Comparison of ENCODE assay signal across 11 cellular contexts in genomic region chr3:28171962-28172361, GRCh38.
DNase-seq lines count a peak whose midpoint lies in the region; ATAC-seq and TF ChIP-seq lines count a peak whose summit lies in the region.
"Had no signal": no experiment of that assay in that cellular context is flagged by ENCODE, and none has a peak within 500 bp of the region (broad histone marks: within the 10 kb centered on the region; RNA-seq: fewer than 3 reads in every experiment).

No MANE protein-coding gene starts in this region.

- H2AFZ ChIP-seq in H9 (ENCODE audit: low read length): no peak overlapping the region

- H3K23ac ChIP-seq in H9 (ENCODE audit: insufficient read length, low read depth, low read length): no peak overlapping the region

- no peak overlapping the region for H4K91ac ChIP-seq in H9 (ENCODE audit: insufficient read length, low read depth, low read length)

- no peak overlapping the region for H3K14ac ChIP-seq in H9 (ENCODE audit: insufficient read depth, low read length)

- H3K27me3 ChIP-seq in H9 (ENCODE audit: insufficient read depth, low read length): no peaks in the 10 kb centered on the region

- no peaks in the 10 kb centered on the region for H3K79me1 ChIP-seq in H9 (ENCODE audit: insufficient read depth, low read depth, low read length, poor library complexity, severe bottlenecking)

- H3K4me1 Mint-ChIP-seq in activated T-cell treated with anti-CD3 and anti-CD28 coated beads, Interleukin-2, amount 50 U/mL, for 72 hours (ENCODE audit: low read depth): peaks cover 21% of the 10 kb centered on the region
- peaks cover 4 to 7% of the 10 kb centered on the region in 2 donors for H3K4me1 Mint-ChIP-seq in stimulated activated naive B cell treated with anti-CD40 and anti-IgM and Interleukin-4, amounts not matched to agents 10 μg/mL and 1 μg/mL and 100 μg/mL, for 72 hours
- H3K4me1 Mint-ChIP-seq in H9: no peaks in the 10 kb centered on the region

- WGBS in H9 (ENCODE audit: extremely low coverage, insufficient read length, low lambda C conversion rate): no CpG with 5 or more reads among the region's 1 CpG

- H3K56ac ChIP-seq in H9 (ENCODE audit: insufficient read length, low read depth, low read length): no peak overlapping the region

- H3K27ac ChIP-seq in H9 (ENCODE audit: insufficient read length, low read depth, low read length): no peak overlapping the region
- H3K27ac ChIP-seq: HL-60 had no signal

- peak; percentile 80 to 84 for ATAC-seq in activated T-cell treated with anti-CD3 and anti-CD28 coated beads, Interleukin-2, amount 50 U/mL, for 72 hours (replicated peaks in 1 of 2)
- ATAC-seq in stimulated activated naive B cell treated with anti-CD40 and anti-IgM and Interleukin-4, amounts not matched to agents 10 μg/mL and 1 μg/mL and 100 μg/mL, for 72 hours (replicated peaks): peak; percentile 74 to 77
- ATAC-seq in HG03108 (IDR thresholded peaks at IDR 0.05; ENCODE audit: unreplicated experiment): no peak

- H2BK5ac ChIP-seq in H9 (ENCODE audit: insufficient read length, low read length): no peak overlapping the region

- H2AK5ac ChIP-seq in H9 (ENCODE audit: insufficient read length, low read length): no peak overlapping the region

- no peaks in the 10 kb centered on the region for H3K4me1 ChIP-seq in H9 (ENCODE audit: insufficient read depth, low read length)

- no peak overlapping the region for H3K4me2 ChIP-seq in H9 (ENCODE audit: insufficient read depth, insufficient read length, low read length)

- no peak overlapping the region for H2BK15ac ChIP-seq in H9 (ENCODE audit: low read depth, low read length)

- no peak for TF ChIP-seq CTCF in H9 (conservative IDR thresholded peaks at IDR 0.05)

- H3K23me2 ChIP-seq in H9 (ENCODE audit: insufficient read length, low read depth, low read length, poor library complexity, severe bottlenecking): no peaks in the 10 kb centered on the region

- no peak for DNase-seq in activated T-cell treated with anti-CD3 and anti-CD28 coated beads, Interleukin-2, amount 50 U/mL, for 72 hours
- no peak for DNase-seq in activated T-cell treated with anti-CD3 and anti-CD28 coated beads, Interleukin-2, amount 50 U/mL, for 48 hours
- DNase-seq in H4 (ENCODE audit: low spot score): peak; percentile 40
- peak; percentile 33 for DNase-seq in RPMI7951 (ENCODE audit: low read depth)
- no peak for DNase-seq in stimulated activated naive B cell treated with anti-CD40 and anti-IgM and Interleukin-4, amounts not matched to agents 10 μg/mL and 1 μg/mL and 100 μg/mL, for 72 hours
- no peak for DNase-seq in H9
- DNase-seq in NCI-H526 (lab: John Stamatoyannopoulos, UW): no peak
- DNase-seq: effector CD4-positive, alpha-beta T cell; nucleus accumbens had no signal

- H3K4me3 Mint-ChIP-seq in activated T-cell treated with anti-CD3 and anti-CD28 coated beads, Interleukin-2, amount 50 U/mL, for 72 hours: peak overlapping the region; percentile 67 to 88
- peak overlapping the region; percentile 47 to 48 for H3K4me3 Mint-ChIP-seq in stimulated activated naive B cell treated with anti-CD40 and anti-IgM and Interleukin-4, amounts not matched to agents 10 μg/mL and 1 μg/mL and 100 μg/mL, for 72 hours
- H3K4me3 Mint-ChIP-seq in H9: no peak overlapping the region

- H3K27me3 Mint-ChIP-seq in activated T-cell treated with anti-CD3 and anti-CD28 coated beads, Interleukin-2, amount 50 U/mL, for 72 hours (ENCODE audit: low read depth): no peaks in the 10 kb centered on the region
- H3K27me3 Mint-ChIP-seq in stimulated activated naive B cell treated with anti-CD40 and anti-IgM and Interleukin-4, amounts not matched to agents 10 μg/mL and 1 μg/mL and 100 μg/mL, for 72 hours: no peaks in the 10 kb centered on the region
- no peaks in the 10 kb centered on the region for H3K27me3 Mint-ChIP-seq in H9 (ENCODE audit: low read depth)

- H3K27ac Mint-ChIP-seq in activated T-cell treated with anti-CD3 and anti-CD28 coated beads, Interleukin-2, amount 50 U/mL, for 72 hours: peak overlapping the region; percentile 96
- peak overlapping the region; percentile 71 for H3K27ac Mint-ChIP-seq in stimulated activated naive B cell treated with anti-CD40 and anti-IgM and Interleukin-4, amounts not matched to agents 10 μg/mL and 1 μg/mL and 100 μg/mL, for 72 hours
- H3K27ac Mint-ChIP-seq in H9: no peak overlapping the region

- H3K18ac ChIP-seq in H9 (ENCODE audit: insufficient read length, low read depth, low read length): no peak overlapping the region

- H3K9me3 ChIP-seq in H9 (ENCODE audit: control insufficient read depth, low read depth, low read length): no peaks in the 10 kb centered on the region

- H3T11ph ChIP-seq in H9 (ENCODE audit: low read length): no peak overlapping the region

- no peak overlapping the region for H2BK20ac ChIP-seq in H9 (ENCODE audit: low read depth, low read length, poor library complexity, severe bottlenecking)

- H4K20me1 ChIP-seq in H9 (ENCODE audit: control insufficient read depth, insufficient read depth, insufficient read length): no peaks in the 10 kb centered on the region

- peaks cover 6 to 8% of the 10 kb centered on the region in 2 donors for H3K36me3 Mint-ChIP-seq in activated T-cell treated with anti-CD3 and anti-CD28 coated beads, Interleukin-2, amount 50 U/mL, for 72 hours (ENCODE audit: insufficient read depth in 2 of 2)
- peaks cover 4 to 5% of the 10 kb centered on the region in 2 donors for H3K36me3 Mint-ChIP-seq in stimulated activated naive B cell treated with anti-CD40 and anti-IgM and Interleukin-4, amounts not matched to agents 10 μg/mL and 1 μg/mL and 100 μg/mL, for 72 hours
- no peaks in the 10 kb centered on the region for H3K36me3 Mint-ChIP-seq in H9 (ENCODE audit: insufficient read depth in 1 of 3, low read depth in 3 of 3)

- H4K8ac ChIP-seq in H9 (replicated peaks; ENCODE audit: insufficient read length, low read depth, low read length): no peak overlapping the region

- no peak overlapping the region for H3K4ac ChIP-seq in H9 (ENCODE audit: low read depth, low read length)

- H3K79me2 ChIP-seq in H9 (ENCODE audit: insufficient read depth, low read length): no peaks in the 10 kb centered on the region

- H4K5ac ChIP-seq in H9 (ENCODE audit: insufficient read length, low read depth, low read length): no peak overlapping the region

- H2BK12ac ChIP-seq in H9 (ENCODE audit: insufficient read length, low read depth, low read length): no peak overlapping the region

- H3K9ac ChIP-seq in H9 (ENCODE audit: extremely low read depth, insufficient read length, low read length): no peak overlapping the region

- H3K9me3 Mint-ChIP-seq in activated T-cell treated with anti-CD3 and anti-CD28 coated beads, Interleukin-2, amount 50 U/mL, for 72 hours: peaks cover 0 to 5% of the 10 kb centered on the region in 2 donors
- no peaks in the 10 kb centered on the region for H3K9me3 Mint-ChIP-seq in stimulated activated naive B cell treated with anti-CD40 and anti-IgM and Interleukin-4, amounts not matched to agents 10 μg/mL and 1 μg/mL and 100 μg/mL, for 72 hours
- no peaks in the 10 kb centered on the region for H3K9me3 Mint-ChIP-seq in H9

- no peak overlapping the region for H2BK120ac ChIP-seq in H9 (ENCODE audit: low read depth, low read length, poor library complexity, severe bottlenecking)

Comparison
In these comparisons a context has a peak if more than half of its experiments do, and no peak if none do; other contexts are left out.
1. DNase-seq: peak in H4 (single experiment) and RPMI7951 (single experiment); none in activated T-cell treated with anti-CD3 and anti-CD28 coated beads, Interleukin-2, amount 50 U/mL, for 72 hours (0 of 2), activated T-cell treated with anti-CD3 and anti-CD28 coated beads, Interleukin-2, amount 50 U/mL, for 48 hours (0 of 2), stimulated activated naive B cell treated with anti-CD40 and anti-IgM and Interleukin-4, amounts not matched to agents 10 μg/mL and 1 μg/mL and 100 μg/mL, for 72 hours (single experiment), H9 (single experiment) and NCI-H526 (0 of 2).
2. H3K27ac Mint-ChIP-seq: peak in activated T-cell treated with anti-CD3 and anti-CD28 coated beads, Interleukin-2, amount 50 U/mL, for 72 hours (single experiment) and stimulated activated naive B cell treated with anti-CD40 and anti-IgM and Interleukin-4, amounts not matched to agents 10 μg/mL and 1 μg/mL and 100 μg/mL, for 72 hours (single experiment); none in H9 (0 of 3).
3. H3K4me3 Mint-ChIP-seq: peak in activated T-cell treated with anti-CD3 and anti-CD28 coated beads, Interleukin-2, amount 50 U/mL, for 72 hours (2 of 2) and stimulated activated naive B cell treated with anti-CD40 and anti-IgM and Interleukin-4, amounts not matched to agents 10 μg/mL and 1 μg/mL and 100 μg/mL, for 72 hours (2 of 2); none in H9 (0 of 2).